ENCODE assay signal across 8 cellular contexts in the genomic region with DNA sequence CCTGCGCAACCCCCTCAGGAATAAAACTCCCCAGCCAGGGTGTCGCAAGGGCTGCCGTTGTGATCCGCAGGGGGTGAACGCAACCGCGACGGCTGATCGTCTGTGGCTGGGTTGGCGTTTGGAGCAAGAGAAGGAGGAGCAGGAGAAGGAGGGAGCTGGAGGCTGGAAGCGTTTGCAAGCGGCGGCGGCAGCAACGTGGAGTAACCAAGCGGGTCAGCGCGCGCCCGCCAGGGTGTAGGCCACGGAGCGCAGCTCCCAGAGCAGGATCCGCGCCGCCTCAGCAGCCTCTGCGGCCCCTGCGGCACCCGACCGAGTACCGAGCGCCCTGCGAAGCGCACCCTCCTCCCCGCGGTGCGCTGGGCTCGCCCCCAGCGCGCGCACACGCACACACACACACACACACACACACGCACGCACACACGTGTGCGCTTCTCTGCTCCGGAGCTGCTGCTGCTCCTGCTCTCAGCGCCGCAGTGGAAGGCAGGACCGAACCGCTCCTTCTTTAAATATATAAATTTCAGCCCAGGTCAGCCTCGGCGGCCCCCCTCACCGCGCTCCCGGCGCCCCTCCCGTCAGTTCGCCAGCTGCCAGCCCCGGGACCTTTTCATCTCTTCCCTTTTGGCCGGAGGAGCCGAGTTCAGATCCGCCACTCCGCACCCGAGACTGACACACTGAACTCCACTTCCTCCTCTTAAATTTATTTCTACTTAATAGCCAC. TPM values are rescaled to one million over a fixed set of nuclear protein-coding genes. Genes with fewer than 3 reads are reported as not detected.
DNase-seq lines count a peak whose midpoint lies in the region; ATAC-seq and TF ChIP-seq lines count a peak whose summit lies in the region.

No MANE protein-coding gene starts in this region.

- no peak overlapping the region for H3K4me3 Mint-ChIP-seq in nephron progenitor cell

- H3K27ac Mint-ChIP-seq in nephron progenitor cell: peak overlapping the region; percentile 81

- peaks cover 47% of the 10 kb centered on the region for H4K20me1 ChIP-seq in BLaER1

- H3K27me3 Mint-ChIP-seq in nephron progenitor cell (ENCODE audit: low read depth, poor library complexity): peaks cover 3% of the 10 kb centered on the region

- H3K36me3 ChIP-seq in BLaER1: no peaks in the 10 kb centered on the region

- H3K4me1 ChIP-seq in BLaER1: peaks cover 41% of the 10 kb centered on the region

- ATAC-seq in GM18867 (IDR thresholded peaks at IDR 0.05; ENCODE audit: unreplicated experiment) (peak; percentile 79), HG03025 (IDR thresholded peaks at IDR 0.05; ENCODE audit: low FRiP score, unreplicated experiment) (peak; percentile 51)

- no peak overlapping the region for H3K27ac ChIP-seq in BLaER1

- H3K9ac ChIP-seq in BLaER1: peak overlapping the region; percentile 31; the same call in 1 of the 2 replicates

- H3K4me2 ChIP-seq in BLaER1: peak overlapping the region; percentile 88

- no peak for TF ChIP-seq CTCF in fibroblast of the aortic adventitia (IDR thresholded peaks at IDR 0.05; ENCODE audit: insufficient read depth, low read length)
- TF ChIP-seq CTCF in nephron progenitor cell (IDR thresholded peaks at IDR 0.05): no peak

- no peaks in the 10 kb centered on the region for H3K9me3 ChIP-seq in BLaER1

- H3K9me3 Mint-ChIP-seq in nephron progenitor cell: no peaks in the 10 kb centered on the region

- no peaks in the 10 kb centered on the region for H3K36me3 Mint-ChIP-seq in nephron progenitor cell (ENCODE audit: low read depth)

- peaks cover 47% of the 10 kb centered on the region for H3K4me1 Mint-ChIP-seq in nephron progenitor cell

- DNase-seq in NCI-H2196 (lab: John Stamatoyannopoulos, UW; ENCODE audit: unreplicated experiment) (peak; percentile 57), fibroblast of the aortic adventitia (ENCODE audit: low read depth) (peak; percentile 79), nephron progenitor cell (peak; percentile 72), GOT3 (lab: John Stamatoyannopoulos, UW) (no peak)
- DNase-seq in activated CD8-positive, alpha-beta memory T cell treated with anti-CD3 and anti-CD28 coated beads, Interleukin-2, amount 50 U/mL, for 48 hours: peak; percentile 64

- H3K4me3 ChIP-seq in BLaER1 (peak overlapping the region; percentile 66), fibroblast of the aortic adventitia (ENCODE audit: low read depth, low read length) (peak overlapping the region; percentile 82)

- peaks cover 82% of the 10 kb centered on the region for H3K27me3 ChIP-seq in BLaER1

RNA-seq across cellular contexts. Expression of a gene that starts 0.7 kb away (rescaled TPM):
- total RNA-seq in fibroblast of the aortic adventitia (ENCODE audit: low replicate concordance): 0.82 and 13.5 TPM in 2 replicates
